ENCODE assay signal across 16 cellular contexts in genomic region chr12:18990866-18991265, GRCh38.
"Had no signal": no experiment of that assay in that cellular context is flagged by ENCODE, and none has a peak within 500 bp of the region (broad histone marks: within the 10 kb centered on the region; RNA-seq: fewer than 3 reads in every experiment).

No MANE protein-coding gene starts in this region.

- H3K4me1 ChIP-seq: ascending aorta, right atrium auricular region, upper lobe of left lung had no signal

- H3K4me3 ChIP-seq: ascending aorta, heart right ventricle, lung, right atrium auricular region, skin epidermis, upper lobe of left lung had no signal

- H3K27me3 ChIP-seq: ascending aorta, heart right ventricle, right atrium auricular region, upper lobe of left lung had no signal

- H3K27ac ChIP-seq: ascending aorta, epithelial cell of prostate, heart right ventricle, right atrium auricular region, skin epidermis, upper lobe of left lung had no signal

- H3K36me3 ChIP-seq: ascending aorta, heart right ventricle, right atrium auricular region, upper lobe of left lung had no signal

- H3K9me3 ChIP-seq: ascending aorta, heart right ventricle, right atrium auricular region, upper lobe of left lung had no signal

- FAIRE-seq: bronchial epithelial cell had no signal

- DNase-seq: activated CD4-positive, alpha-beta T cell treated with anti-CD3 and anti-CD28 coated beads, Interleukin-2, amount 50 U/mL, for 48 hours; activated naive CD4-positive, alpha-beta T cell treated with anti-CD3 and anti-CD28 coated beads, Interleukin-2, amount 10 ng/mL, durations not matched to agents 7 days and 5 days; foreskin melanocyte; heart right ventricle; naive B cell; posterior cingulate gyrus; stimulated activated CD4-positive, alpha-beta T cell treated with anti-CD3 and anti-CD28 coated beads, Interleukin-4, amount 100 ng/mL, for 4 hours; stimulated activated CD8-positive, alpha-beta memory T cell treated with anti-CD3 and anti-CD28 coated beads, Interleukin-4, amount 100 ng/mL, for 48 hours; stimulated activated naive CD4-positive, alpha-beta T cell treated with Interleukin-2 at 50 U/mL for 16 hours; upper lobe of left lung had no signal
